Comparison of ENCODE assay signal across 15 cellular contexts in genomic region chr1:51019811-51020210, GRCh38.
"Had no signal": no experiment of that assay in that cellular context is flagged by ENCODE, and none has a peak within 500 bp of the region (broad histone marks: within the 10 kb centered on the region; RNA-seq: fewer than 3 reads in every experiment).

No MANE protein-coding gene starts in this region.

- H3K4me1 ChIP-seq: foreskin keratinocyte had no signal

- DNase-seq: activated CD4-positive, alpha-beta memory T cell treated with anti-CD3 and anti-CD28 coated beads for 36 hours; activated CD4-positive, alpha-beta T cell treated with anti-CD3 and anti-CD28 coated beads for 1 hour; activated gamma-delta T cell treated with Interleukin-2 at 50 U/mL for 16 hours; activated T-cell treated with anti-CD3 and anti-CD28 coated beads, Interleukin-2, amount 50 U/mL, for 72 hours; caudate nucleus; effector memory CD4-positive, alpha-beta T cell; foreskin keratinocyte; head of caudate nucleus; islet precursor cell; natural killer cell; posterior cingulate gyrus; stimulated activated naive B cell treated with anti-CD40 and anti-IgM and Interleukin-4, amounts not matched to agents 10 μg/mL and 1 μg/mL and 100 μg/mL, for 72 hours; trophoblast cell had no signal

- ATAC-seq: activated T-cell treated with anti-CD3 and anti-CD28 coated beads, Interleukin-2, amount 50 U/mL, for 72 hours; foreskin keratinocyte; left lobe of liver; natural killer cell; stimulated activated naive B cell treated with anti-CD40 and anti-IgM and Interleukin-4, amounts not matched to agents 10 μg/mL and 1 μg/mL and 100 μg/mL, for 72 hours had no signal

- H3K4me3 ChIP-seq: skin epidermis had no signal

- H3K27ac ChIP-seq: foreskin keratinocyte, skin epidermis had no signal
